ENCODE assay signal across 17 cellular contexts in genomic region chr18:73879328-73879727, GRCh38.
"Had no signal": no experiment of that assay in that cellular context is flagged by ENCODE, and none has a peak within 500 bp of the region (broad histone marks: within the 10 kb centered on the region; RNA-seq: fewer than 3 reads in every experiment).

No MANE protein-coding gene starts in this region.

- FAIRE-seq: frontal cortex, islet of Langerhans had no signal

- H3K4me3 ChIP-seq: coronary artery, heart left ventricle, mucosa of descending colon, stomach, thoracic aorta, transverse colon had no signal

- H3K9me3 ChIP-seq: heart left ventricle, mucosa of descending colon, neutrophil, stomach, thoracic aorta, transverse colon had no signal

- H3K9me3 Mint-ChIP-seq: naive thymus-derived CD8-positive, alpha-beta T cell had no signal

- H3K27ac ChIP-seq: coronary artery, heart left ventricle, neutrophil, stomach, thoracic aorta, transverse colon had no signal

- H3K27ac Mint-ChIP-seq: naive thymus-derived CD8-positive, alpha-beta T cell had no signal

- ATAC-seq: heart left ventricle; mucosa of descending colon; naive thymus-derived CD8-positive, alpha-beta T cell; sciatic nerve had no signal

- DNase-seq: effector CD8-positive, alpha-beta T cell; heart left ventricle; hypothalamus; kidney glomerular epithelial cell; mucosa of descending colon; naive thymus-derived CD8-positive, alpha-beta T cell; stimulated activated CD4-positive, alpha-beta T cell treated with anti-CD3 and anti-CD28 coated beads, Interleukin-12 subunit alpha, Interleukin-12 subunit beta, amount 100 ng/mL, for 4 hours; stimulated activated naive CD4-positive, alpha-beta T cell; stomach; substantia nigra; transverse colon had no signal

- H3K4me1 ChIP-seq: heart left ventricle, stomach, transverse colon had no signal

- H3K4me3 Mint-ChIP-seq: naive thymus-derived CD8-positive, alpha-beta T cell had no signal

- H3K36me3 Mint-ChIP-seq: naive thymus-derived CD8-positive, alpha-beta T cell had no signal

- H3K27me3 ChIP-seq: heart left ventricle, neutrophil, stomach, transverse colon had no signal

- H3K36me3 ChIP-seq: heart left ventricle, neutrophil, stomach, thoracic aorta, transverse colon had no signal
